Comparison of ENCODE assay signal across 34 cellular contexts in the genomic region with DNA sequence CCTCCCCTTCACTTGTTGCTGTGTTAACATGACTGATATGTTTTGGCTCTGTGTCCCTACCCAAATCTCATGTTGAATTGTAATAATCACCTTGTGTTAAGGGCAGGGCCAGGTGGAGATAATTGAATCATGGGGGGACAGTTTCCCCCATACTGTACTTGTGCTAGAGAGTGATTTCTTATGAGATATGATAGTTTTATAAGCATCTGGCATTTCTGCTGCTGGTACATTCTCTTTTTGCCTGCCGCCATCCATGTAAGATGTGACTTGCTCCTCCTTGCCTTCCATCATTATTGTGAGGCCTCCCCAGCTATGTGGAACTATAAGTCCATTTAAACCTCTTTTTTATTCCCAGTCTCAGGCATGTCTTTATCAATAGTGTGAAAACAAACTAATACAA.
"Had no signal": no experiment of that assay in that cellular context is flagged by ENCODE, and none has a peak within 500 bp of the region (broad histone marks: within the 10 kb centered on the region; RNA-seq: fewer than 3 reads in every experiment).

No MANE protein-coding gene starts in this region.

- H3K36me3 ChIP-seq: MG63 had no signal

- H3K27me3 ChIP-seq: MG63 had no signal

- DNase-seq: Kasumi-1, MG63, MM.1S, MV-4-11, NCI-H1048, NCI-H1092, NCI-H1092 treated with DMSO at 0.1 percent for 48 hours, NCI-H1105, NCI-H1105 treated with DMSO at 0.1 percent for 48 hours, NCI-H1417, NCI-H1417 treated with DMSO at 0.1 percent for 48 hours, NCI-H1436, NCI-H1436 treated with DMSO at 0.1 percent for 48 hours, NCI-H146, NCI-H1694, NCI-H1694 treated with DMSO at 0.1 percent for 48 hours, NCI-H187, NCI-H187 treated with DMSO at 0.1 percent for 48 hours, NCI-H1930, NCI-H2029, NCI-H2029 treated with DMSO at 0.1 percent for 48 hours, NCI-H2081, NCI-H2081 treated with DMSO at 0.1 percent for 48 hours, NCI-H2107, NCI-H2171, NCI-H2171 treated with DMSO at 0.1 percent for 48 hours, NCI-H2227 treated with DMSO at 0.1 percent for 48 hours, NCI-H226, NCI-H345, NCI-H446, NCI-H446 treated with DMSO at 0.1 percent for 48 hours, NCI-H510A, NCI-H510A treated with DMSO at 0.1 percent for 48 hours had no signal

- H3K4me3 ChIP-seq: MG63 had no signal

- H3K4me2 ChIP-seq: KMS-11 had no signal

- H3K27ac ChIP-seq: KMS-11 had no signal

- H3K9ac ChIP-seq: KMS-11 had no signal

- H3K9me3 ChIP-seq: MG63 had no signal
